ENCODE assay signal across 8 cellular contexts in the genomic region with DNA sequence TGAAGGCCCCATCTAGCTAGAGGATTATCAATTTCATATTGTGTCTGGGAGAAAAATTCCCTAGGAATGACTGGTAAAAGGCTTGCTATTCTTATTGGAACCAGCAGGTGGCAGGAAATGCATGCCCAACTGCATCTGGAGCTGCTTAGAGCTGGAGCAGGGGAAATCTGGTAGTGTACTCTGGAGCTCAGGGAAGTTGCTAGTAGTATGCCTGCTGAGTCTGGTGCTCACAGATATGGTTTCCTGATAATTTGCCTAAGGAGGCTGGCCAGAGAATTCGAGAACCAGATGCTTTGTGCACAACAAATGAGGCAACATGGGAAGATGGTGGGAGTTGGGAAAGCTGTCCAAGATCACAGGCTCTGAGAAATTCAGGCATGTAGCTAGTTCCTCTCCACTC. TPM values are rescaled to one million over a fixed set of nuclear protein-coding genes. Genes with fewer than 3 reads are reported as not detected.
DNase-seq lines count a peak whose midpoint lies in the region; ATAC-seq and TF ChIP-seq lines count a peak whose summit lies in the region.

No MANE protein-coding gene starts in this region.

- DNase-seq in AG20443 (ENCODE audit: low spot score) = peak; percentile 83
- DNase-seq in NCI-H2196 treated with DMSO at 0.1 percent for 48 hours (lab: John Stamatoyannopoulos, UW; ENCODE audit: unreplicated experiment) = peak; percentile 66
- peak; percentile 29 for DNase-seq in activated CD4-positive, alpha-beta T cell treated with anti-CD3 and anti-CD28 coated beads, Interleukin-2, amount 50 U/mL, for 1 hour
- no peak for DNase-seq in osteocyte (ENCODE audit: extremely low spot score, unreplicated experiment)

- no peak overlapping the region for H3K4me3 Mint-ChIP-seq in osteocyte (ENCODE audit: unreplicated experiment)

- no peaks in the 10 kb centered on the region for H3K27me3 Mint-ChIP-seq in osteocyte (ENCODE audit: unreplicated experiment)

- no peak overlapping the region for H3K4me3 ChIP-seq in gastroesophageal sphincter

- peak; percentile 59 for ATAC-seq in HG02870 (IDR thresholded peaks at IDR 0.05; ENCODE audit: unreplicated experiment)
- ATAC-seq in gastroesophageal sphincter = peak; percentile 70
- no peak for ATAC-seq in GM19397 (IDR thresholded peaks at IDR 0.05; ENCODE audit: unreplicated experiment)

- no peaks in the 10 kb centered on the region for H3K36me3 Mint-ChIP-seq in osteocyte (ENCODE audit: unreplicated experiment)

- H3K27me3 ChIP-seq in gastroesophageal sphincter = no peaks in the 10 kb centered on the region

- H3K4me1 Mint-ChIP-seq in osteocyte (ENCODE audit: unreplicated experiment) = no peaks in the 10 kb centered on the region

- H3K36me3 ChIP-seq in gastroesophageal sphincter = peaks cover 0 to 3% of the 10 kb centered on the region in 2 donors

- H3K27ac Mint-ChIP-seq in osteocyte (ENCODE audit: unreplicated experiment) = no peak overlapping the region

- peaks cover 0 to 6% (median 0%) of the 10 kb centered on the region in 3 donors for H3K4me1 ChIP-seq in gastroesophageal sphincter

- no peak for TF ChIP-seq EP300 in gastroesophageal sphincter (IDR thresholded peaks at IDR 0.05)

- WGBS in gastroesophageal sphincter (ENCODE audit: low coverage in 1 of 2), 2 donors = 33% methylated on average over 1 of the region's 1 CpG; no CpG with 5 or more reads in 1 of the 2 donors

- H3K27ac ChIP-seq in gastroesophageal sphincter = no peak overlapping the region

- H3K9me3 ChIP-seq in gastroesophageal sphincter = no peaks in the 10 kb centered on the region

- H3K9me3 Mint-ChIP-seq in osteocyte (ENCODE audit: unreplicated experiment) = no peaks in the 10 kb centered on the region

- no peak for TF ChIP-seq POLR2A in gastroesophageal sphincter (IDR thresholded peaks at IDR 0.05)

- TF ChIP-seq CTCF in GM12872 (IDR thresholded peaks at IDR 0.05; ENCODE audit: insufficient read depth, low read depth, low read length) = peak; percentile 87
- peak; percentile 68 to 85 (median 80) for TF ChIP-seq CTCF in gastroesophageal sphincter (IDR thresholded peaks at IDR 0.05)
- TF ChIP-seq CTCF in osteocyte (IDR thresholded peaks at IDR 0.05) = peak; percentile 88

RNA-seq across cellular contexts. Expression of a gene that starts 53.7 kb away (rescaled TPM):
- total RNA-seq in gastroesophageal sphincter = 100 to 1,000 TPM in 2 of 4 donors, 10 to 100 TPM in 2; 73.3 to 102 (median 89.1) TPM
- total RNA-seq in osteocyte = 184 and 205 TPM in 2 replicates
